Comparison of ENCODE assay signal across 17 cellular contexts in genomic region chr5:107958861-107959260, GRCh38.
"Had no signal": no experiment of that assay in that cellular context is flagged by ENCODE, and none has a peak within 500 bp of the region (broad histone marks: within the 10 kb centered on the region; RNA-seq: fewer than 3 reads in every experiment).

No MANE protein-coding gene starts in this region.

- H3K9me3 Mint-ChIP-seq: WTC11 had no signal

- H3K27me3 ChIP-seq: body of pancreas, colonic mucosa, esophagus muscularis mucosa, hepatocyte, left lung, neutrophil, upper lobe of left lung had no signal

- H3K27ac Mint-ChIP-seq: activated CD8-positive, alpha-beta memory T cell treated with anti-CD3 and anti-CD28 coated beads, Interleukin-2, amount 10 ng/mL, durations not matched to agents 7 days and 5 days; WTC11 had no signal

- H3K4me3 ChIP-seq: body of pancreas, colonic mucosa, esophagus muscularis mucosa, hepatocyte, left lung, upper lobe of left lung had no signal

- ATAC-seq: activated CD8-positive, alpha-beta memory T cell treated with anti-CD3 and anti-CD28 coated beads, Interleukin-2, amount 10 ng/mL, durations not matched to agents 7 days and 5 days; body of pancreas; left lung; WTC11 had no signal

- H3K4me1 Mint-ChIP-seq: activated CD8-positive, alpha-beta memory T cell treated with anti-CD3 and anti-CD28 coated beads, Interleukin-2, amount 10 ng/mL, durations not matched to agents 7 days and 5 days had no signal

- H3K36me3 Mint-ChIP-seq: activated CD8-positive, alpha-beta memory T cell treated with anti-CD3 and anti-CD28 coated beads, Interleukin-2, amount 10 ng/mL, durations not matched to agents 7 days and 5 days; WTC11 had no signal

- H3K4me1 ChIP-seq: body of pancreas, colonic mucosa, esophagus muscularis mucosa, left lung, upper lobe of left lung had no signal

- H3K4me3 Mint-ChIP-seq: activated CD8-positive, alpha-beta memory T cell treated with anti-CD3 and anti-CD28 coated beads, Interleukin-2, amount 10 ng/mL, durations not matched to agents 7 days and 5 days; WTC11 had no signal

- DNase-seq: activated CD8-positive, alpha-beta memory T cell treated with anti-CD3 and anti-CD28 coated beads, Interleukin-2, amount 10 ng/mL, durations not matched to agents 7 days and 5 days; activated gamma-delta T cell; activated T-cell treated with anti-CD3 and anti-CD28 coated beads, Interleukin-2, amount 50 U/mL, for 48 hours; amniotic stem cell; central memory CD4-positive, alpha-beta T cell; colonic mucosa; kidney; left lung; mammary epithelial cell; stimulated activated CD4-positive, alpha-beta T cell treated with anti-CD3 and anti-CD28 coated beads, Interleukin-4, amount 100 ng/mL, for 1 hour; SW 1271; upper lobe of left lung had no signal

- H3K36me3 ChIP-seq: colonic mucosa, esophagus muscularis mucosa, left lung, neutrophil, upper lobe of left lung had no signal

- H3K27me3 Mint-ChIP-seq: activated CD8-positive, alpha-beta memory T cell treated with anti-CD3 and anti-CD28 coated beads, Interleukin-2, amount 10 ng/mL, durations not matched to agents 7 days and 5 days had no signal

- H3K27ac ChIP-seq: body of pancreas, colonic mucosa, esophagus muscularis mucosa, hepatocyte, left lung, neutrophil, upper lobe of left lung had no signal

- H3K9me3 ChIP-seq: body of pancreas, colonic mucosa, esophagus muscularis mucosa, left lung, neutrophil, upper lobe of left lung had no signal
